In genomic region chr4:48268956-48269860, GRCh38 we compare ENCODE assay signal across 1 cellular context.
TF ChIP-seq lines count a peak whose summit lies in the region.

Gene TEC, minus strand, starts transcription at chr4:48269838. Its CDS starts 41,224 bp downstream, at chr4:48228614.

TF ChIP-seq in K562, 482 proteins besides CTCF, POLR2A, EP300 and RAD21 (continued from another document and continues in another):
- TF ChIP-seq MEIS2 (IDR thresholded peaks at IDR 0.05; ENCODE audit: partially characterized antibody): peak; percentile 8
- TF ChIP-seq CREB5 (CRISPR knock-in tag; IDR thresholded peaks at IDR 0.05): no peak
- no peak for TF ChIP-seq GTF3C2 (IDR thresholded peaks at IDR 0.05; ENCODE audit: borderline replicate concordance, extremely low read depth, insufficient read length)
- TF ChIP-seq CBX1 (IDR thresholded peaks at IDR 0.05; ENCODE audit: low read depth): peak; percentile 20; the same call in 1 of the 2 replicates
- TF ChIP-seq SNRNP70 (optimal IDR thresholded peaks at IDR 0.05; ENCODE audit: low read depth, low read length): no peak
- TF ChIP-seq MBD2 (IDR thresholded peaks at IDR 0.05; ENCODE audit: borderline replicate concordance, low read depth): peak; percentile 7; the same call in 1 of the 2 replicates
- TF ChIP-seq POU5F1 (IDR thresholded peaks at IDR 0.05; ENCODE audit: borderline replicate concordance, low read depth, low read length, partially characterized antibody): no peak
- TF ChIP-seq PKNOX1 (IDR thresholded peaks at IDR 0.05): no peak
- TF ChIP-seq, protein P1, sequence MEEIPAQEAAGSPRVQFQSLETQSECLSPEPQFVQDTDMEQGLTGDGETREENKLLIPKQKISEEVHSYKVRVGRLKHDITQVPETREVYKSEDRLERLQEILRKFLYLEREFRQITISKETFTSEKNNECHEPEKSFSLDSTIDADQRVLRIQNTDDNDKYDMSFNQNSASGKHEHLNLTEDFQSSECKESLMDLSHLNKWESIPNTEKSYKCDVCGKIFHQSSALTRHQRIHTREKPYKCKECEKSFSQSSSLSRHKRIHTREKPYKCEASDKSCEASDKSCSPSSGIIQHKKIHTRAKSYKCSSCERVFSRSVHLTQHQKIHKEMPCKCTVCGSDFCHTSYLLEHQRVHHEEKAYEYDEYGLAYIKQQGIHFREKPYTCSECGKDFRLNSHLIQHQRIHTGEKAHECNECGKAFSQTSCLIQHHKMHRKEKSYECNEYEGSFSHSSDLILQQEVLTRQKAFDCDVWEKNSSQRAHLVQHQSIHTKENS (CRISPR knock-in tag; IDR thresholded peaks at IDR 0.05): no peak
- no peak for TF ChIP-seq SIX5 (IDR thresholded peaks at IDR 0.05; ENCODE audit: borderline replicate concordance in 1 of 2, insufficient read depth in 1 of 2, low read depth in 1 of 2, low read length in 2 of 2)
- TF ChIP-seq, protein P2, sequence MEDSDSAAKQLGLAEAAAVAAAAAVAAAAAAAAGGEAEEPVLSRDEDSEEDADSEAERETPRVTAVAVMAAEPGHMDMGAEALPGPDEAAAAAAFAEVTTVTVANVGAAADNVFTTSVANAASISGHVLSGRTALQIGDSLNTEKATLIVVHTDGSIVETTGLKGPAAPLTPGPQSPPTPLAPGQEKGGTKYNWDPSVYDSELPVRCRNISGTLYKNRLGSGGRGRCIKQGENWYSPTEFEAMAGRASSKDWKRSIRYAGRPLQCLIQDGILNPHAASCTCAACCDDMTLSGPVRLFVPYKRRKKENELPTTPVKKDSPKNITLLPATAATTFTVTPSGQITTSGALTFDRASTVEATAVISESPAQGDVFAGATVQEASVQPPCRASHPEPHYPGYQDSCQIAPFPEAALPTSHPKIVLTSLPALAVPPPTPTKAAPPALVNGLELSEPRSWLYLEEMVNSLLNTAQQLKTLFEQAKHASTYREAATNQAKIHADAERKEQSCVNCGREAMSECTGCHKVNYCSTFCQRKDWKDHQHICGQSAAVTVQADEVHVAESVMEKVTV (CRISPR knock-in tag; IDR thresholded peaks at IDR 0.05): no peak
- no peak for TF ChIP-seq ARID1B (IDR thresholded peaks at IDR 0.05)
- no peak for TF ChIP-seq TCF7L2 (IDR thresholded peaks at IDR 0.05; ENCODE audit: low read depth, low read length)
- TF ChIP-seq, protein P3, sequence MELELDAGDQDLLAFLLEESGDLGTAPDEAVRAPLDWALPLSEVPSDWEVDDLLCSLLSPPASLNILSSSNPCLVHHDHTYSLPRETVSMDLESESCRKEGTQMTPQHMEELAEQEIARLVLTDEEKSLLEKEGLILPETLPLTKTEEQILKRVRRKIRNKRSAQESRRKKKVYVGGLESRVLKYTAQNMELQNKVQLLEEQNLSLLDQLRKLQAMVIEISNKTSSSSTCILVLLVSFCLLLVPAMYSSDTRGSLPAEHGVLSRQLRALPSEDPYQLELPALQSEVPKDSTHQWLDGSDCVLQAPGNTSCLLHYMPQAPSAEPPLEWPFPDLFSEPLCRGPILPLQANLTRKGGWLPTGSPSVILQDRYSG (tag; conservative IDR thresholded peaks at IDR 0.05; ENCODE audit: low read depth): no peak
- TF ChIP-seq YY1 (IDR thresholded peaks at IDR 0.05; ENCODE audit: borderline replicate concordance in 1 of 3, control insufficient read depth in 1 of 3, extremely low read depth in 1 of 3, insufficient read depth in 3 of 3, insufficient read length in 1 of 3, insufficient replicate concordance in 2 of 3, low read depth in 1 of 3, low read length in 2 of 3): peak in 1 of 3 experiments; percentile 49
- TF ChIP-seq, protein P4, sequence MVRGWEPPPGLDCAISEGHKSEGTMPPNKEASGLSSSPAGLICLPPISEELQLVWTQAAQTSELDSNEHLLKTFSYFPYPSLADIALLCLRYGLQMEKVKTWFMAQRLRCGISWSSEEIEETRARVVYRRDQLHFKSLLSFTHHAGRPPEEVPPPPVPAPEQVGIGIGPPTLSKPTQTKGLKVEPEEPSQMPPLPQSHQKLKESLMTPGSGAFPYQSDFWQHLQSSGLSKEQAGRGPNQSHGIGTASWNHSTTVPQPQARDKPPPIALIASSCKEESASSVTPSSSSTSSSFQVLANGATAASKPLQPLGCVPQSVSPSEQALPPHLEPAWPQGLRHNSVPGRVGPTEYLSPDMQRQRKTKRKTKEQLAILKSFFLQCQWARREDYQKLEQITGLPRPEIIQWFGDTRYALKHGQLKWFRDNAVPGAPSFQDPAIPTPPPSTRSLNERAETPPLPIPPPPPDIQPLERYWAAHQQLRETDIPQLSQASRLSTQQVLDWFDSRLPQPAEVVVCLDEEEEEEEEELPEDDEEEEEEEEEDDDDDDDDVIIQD (CRISPR knock-in tag; IDR thresholded peaks at IDR 0.05): no peak
- no peak; the same call in 1 of the 2 replicates for TF ChIP-seq EGR1 (conservative IDR thresholded peaks at IDR 0.05)
- no peak for TF ChIP-seq U2AF1 (optimal IDR thresholded peaks at IDR 0.05; ENCODE audit: low read depth, low read length)
- TF ChIP-seq CEBPB (tag; IDR thresholded peaks at IDR 0.05): no peak
- TF ChIP-seq KDM4B (IDR thresholded peaks at IDR 0.05; ENCODE audit: borderline replicate concordance in 2 of 2, low read depth in 1 of 2): peak in 1 of 2 experiments; percentile 54; a peak in 1 of 4 replicates
- TF ChIP-seq, protein P5, sequence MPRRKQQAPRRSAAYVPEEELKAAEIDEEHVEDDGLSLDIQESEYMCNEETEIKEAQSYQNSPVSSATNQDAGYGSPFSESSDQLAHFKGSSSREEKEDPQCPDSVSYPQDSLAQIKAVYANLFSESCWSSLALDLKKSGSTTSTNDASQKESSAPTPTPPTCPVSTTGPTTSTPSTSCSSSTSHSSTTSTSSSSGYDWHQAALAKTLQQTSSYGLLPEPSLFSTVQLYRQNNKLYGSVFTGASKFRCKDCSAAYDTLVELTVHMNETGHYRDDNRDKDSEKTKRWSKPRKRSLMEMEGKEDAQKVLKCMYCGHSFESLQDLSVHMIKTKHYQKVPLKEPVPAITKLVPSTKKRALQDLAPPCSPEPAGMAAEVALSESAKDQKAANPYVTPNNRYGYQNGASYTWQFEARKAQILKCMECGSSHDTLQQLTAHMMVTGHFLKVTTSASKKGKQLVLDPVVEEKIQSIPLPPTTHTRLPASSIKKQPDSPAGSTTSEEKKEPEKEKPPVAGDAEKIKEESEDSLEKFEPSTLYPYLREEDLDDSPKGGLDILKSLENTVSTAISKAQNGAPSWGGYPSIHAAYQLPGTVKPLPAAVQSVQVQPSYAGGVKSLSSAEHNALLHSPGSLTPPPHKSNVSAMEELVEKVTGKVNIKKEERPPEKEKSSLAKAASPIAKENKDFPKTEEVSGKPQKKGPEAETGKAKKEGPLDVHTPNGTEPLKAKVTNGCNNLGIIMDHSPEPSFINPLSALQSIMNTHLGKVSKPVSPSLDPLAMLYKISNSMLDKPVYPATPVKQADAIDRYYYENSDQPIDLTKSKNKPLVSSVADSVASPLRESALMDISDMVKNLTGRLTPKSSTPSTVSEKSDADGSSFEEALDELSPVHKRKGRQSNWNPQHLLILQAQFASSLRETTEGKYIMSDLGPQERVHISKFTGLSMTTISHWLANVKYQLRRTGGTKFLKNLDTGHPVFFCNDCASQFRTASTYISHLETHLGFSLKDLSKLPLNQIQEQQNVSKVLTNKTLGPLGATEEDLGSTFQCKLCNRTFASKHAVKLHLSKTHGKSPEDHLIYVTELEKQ (CRISPR knock-in tag; IDR thresholded peaks at IDR 0.05): no peak
- TF ChIP-seq NFXL1 (CRISPR knock-in tag; IDR thresholded peaks at IDR 0.05): no peak
- peak; percentile 99 for TF ChIP-seq ZBTB5 (IDR thresholded peaks at IDR 0.05)
- TF ChIP-seq PML (IDR thresholded peaks at IDR 0.05; ENCODE audit: low read length): 0 out of 2 replicates have a peak, but pooled peaks have one; percentile 29
- TF ChIP-seq DNMT1 (IDR thresholded peaks at IDR 0.05): no peak
- 0 out of 2 replicates have a peak, but pooled peaks have one; percentile 28 for TF ChIP-seq FOXM1 (IDR thresholded peaks at IDR 0.05; ENCODE audit: low read depth)
- TF ChIP-seq FOXM1 (CRISPR knock-in tag; IDR thresholded peaks at IDR 0.05; ENCODE audit: low read depth): no peak; the same call in 1 of the 2 replicates
- TF ChIP-seq ZNF707 (CRISPR knock-in tag; conservative IDR thresholded peaks at IDR 0.05): no peak
- no peak for TF ChIP-seq MTA1 (IDR thresholded peaks at IDR 0.05; ENCODE audit: borderline replicate concordance)
- no peak for TF ChIP-seq E4F1 (CRISPR knock-in tag; IDR thresholded peaks at IDR 0.05; ENCODE audit: borderline replicate concordance)
- TF ChIP-seq E2F8 (IDR thresholded peaks at IDR 0.05; ENCODE audit: low read depth, partially characterized antibody): no peak
- no peak for TF ChIP-seq HDAC3 (IDR thresholded peaks at IDR 0.05; ENCODE audit: borderline replicate concordance, partially characterized antibody)
- TF ChIP-seq CREM (IDR thresholded peaks at IDR 0.05; ENCODE audit: low read depth): no peak
